9 cellular contexts compared by ENCODE assay signal in genomic region chr19:29467824-29468401, GRCh38. TPM values are rescaled to one million over a fixed set of nuclear protein-coding genes. Genes with fewer than 3 reads are reported as not detected.
DNase-seq lines count a peak whose midpoint lies in the region; ATAC-seq, FAIRE-seq and TF ChIP-seq lines count a peak whose summit lies in the region.
"Had no signal": no experiment of that assay in that cellular context is flagged by ENCODE, and none has a peak within 500 bp of the region (broad histone marks: within the 10 kb centered on the region; RNA-seq: fewer than 3 reads in every experiment).

No MANE protein-coding gene starts in this region.

- 0 out of 2 replicates have a peak, but pooled peaks cover 3% of the 10 kb centered on the region for H3K9me2 ChIP-seq in SK-N-SH

- peaks cover 5% of the 10 kb centered on the region for H3K27me3 ChIP-seq in HL-60 (ENCODE audit: insufficient read depth, poor library complexity, severe bottlenecking)
- H3K27me3 ChIP-seq in SK-N-SH (ENCODE audit: insufficient read depth), result no peaks in the 10 kb centered on the region

- peak; percentile 47 for TF ChIP-seq RAD21 in SK-N-SH (IDR thresholded peaks at IDR 0.05; ENCODE audit: low read length)

- no peak overlapping the region for H3K4me2 ChIP-seq in SK-N-SH

- intact Hi-C loops in left cardiac atrium (cut with DNase I), result no loop called here

- no peak overlapping the region for H2AFZ ChIP-seq in SK-N-SH (ENCODE audit: low read depth)

- 8% methylated on average over 5 of the region's 5 CpGs for WGBS in SK-N-SH (ENCODE audit: low lambda C conversion rate)

- DNase-seq in D721Med (ENCODE audit: insufficient read length, low spot score), result no peak
- peak in 1 of 2 experiments; percentile 21 for DNase-seq in HL-60 (ENCODE audit: low read depth in 1 of 2, low spot score in 1 of 2)
- peak; percentile 37 for DNase-seq in SK-N-SH
- peak; percentile 3 for DNase-seq in iris pigment epithelial cell (ENCODE audit: low read depth)
- no peak for DNase-seq in left cardiac atrium
- no peak for DNase-seq in H4 (ENCODE audit: low spot score)

- no peaks in the 10 kb centered on the region for H3K79me2 ChIP-seq in SK-N-SH (ENCODE audit: insufficient read depth)

- no peaks in the 10 kb centered on the region for H3K36me3 ChIP-seq in SK-N-SH (replicated peaks in 1 of 2; ENCODE audit: control insufficient read depth in 1 of 2, insufficient read depth in 2 of 2, low read length in 1 of 2)

- TF ChIP-seq POLR2A in GM18505 (IDR thresholded peaks at IDR 0.05; ENCODE audit: borderline replicate concordance, extremely low read depth, insufficient read depth, insufficient read length), result no peak

- CTCF ChIA-PET in SK-N-SH (lab: Yijun Ruan, JAX), result interaction anchor here (0.6 to 1.7 kb wide), 5 partner anchors 9 to 94 kb away, joined by 3 to 23 read pairs (median 3); no protein-coding TSS in a partner anchor

- no peak for ATAC-seq in left cardiac atrium
- ATAC-seq in GM18505 (IDR thresholded peaks at IDR 0.05; ENCODE audit: unreplicated experiment), result no peak
- no peak for ATAC-seq in GM18519 (IDR thresholded peaks at IDR 0.05; ENCODE audit: low FRiP score, unreplicated experiment)

- no peaks in the 10 kb centered on the region for H3K4me1 ChIP-seq in SK-N-SH (ENCODE audit: control insufficient read depth in 1 of 2, insufficient read depth in 2 of 2, low read depth in 1 of 2, low read length in 1 of 2)

- peak; percentile 33 for TF ChIP-seq CTCF in D721Med (IDR thresholded peaks at IDR 0.05; ENCODE audit: insufficient read depth, missing control alignments)
- TF ChIP-seq CTCF in HL-60 (IDR thresholded peaks at IDR 0.05; ENCODE audit: insufficient read depth, low read length), result peak; percentile 24
- TF ChIP-seq CTCF in SK-N-SH (IDR thresholded peaks at IDR 0.05), result peak; percentile 45

- H4K20me1 ChIP-seq in SK-N-SH (ENCODE audit: insufficient read depth), result no peaks in the 10 kb centered on the region

- POLR2A ChIA-PET in SK-N-SH (lab: Yijun Ruan, JAX), result no interaction called here

- FAIRE-seq in D721Med (lab: Jason Lieb, UNC), result no peak

- no peak overlapping the region for H3K4me3 ChIP-seq in HL-60 (replicated peaks; ENCODE audit: insufficient read depth, low read length)
- no peak overlapping the region for H3K4me3 ChIP-seq in SK-N-SH (ENCODE audit: low read depth in 2 of 2, low read length in 1 of 2)

- no peak overlapping the region for H3K9ac ChIP-seq in SK-N-SH

- no peaks in the 10 kb centered on the region for H3K9me3 ChIP-seq in SK-N-SH

- no peak overlapping the region for H3K27ac ChIP-seq in HL-60 (replicated peaks)
- H3K27ac ChIP-seq in SK-N-SH (ENCODE audit: low read depth in 2 of 2, low read length in 1 of 2), result no peak overlapping the region

- TF ChIP-seq EP300 in SK-N-SH (IDR thresholded peaks at IDR 0.05; ENCODE audit: borderline replicate concordance in 1 of 2, low read depth in 1 of 2, low read length in 1 of 2), result no peak

- H3F3A ChIP-seq in SK-N-SH (replicated peaks; ENCODE audit: insufficient read depth), result no peaks in the 10 kb centered on the region

TF ChIP-seq in SK-N-SH, 30 proteins besides CTCF, POLR2A, EP300 and RAD21:
- TF ChIP-seq SMC3 (IDR thresholded peaks at IDR 0.05; ENCODE audit: low read depth, low read length), result peak; percentile 42; the same call in 1 of the 2 replicates
- no peak for TF ChIP-seq TEAD4 (IDR thresholded peaks at IDR 0.05; ENCODE audit: borderline replicate concordance, insufficient read depth)

RNA-seq across cellular contexts. Expression of gene VSTM2B, which starts 57.9 kb away (rescaled TPM):
- not detected in 2 replicates for polyA plus RNA-seq in SK-N-SH (2012; rRNA removed)
- polyA plus RNA-seq in SK-N-SH (2012; cell fraction: cytosol; rRNA removed), result not detected in 2 replicates
- not detected in 2 replicates for polyA plus RNA-seq in SK-N-SH (2012; cell fraction: nucleus; rRNA removed)
- total RNA-seq in left cardiac atrium, result not detected
- 8.7 and 14.0 TPM in 2 replicates for total RNA-seq in H4 (2014; rRNA removed; shearing (Covaris generic))
- polyA plus RNA-seq: IgD-negative memory B cell had no signal

Comparison
In these comparisons a context has a peak if more than half of its experiments do, and no peak if none do; other contexts are left out.
1. DNase-seq: peak in SK-N-SH (single experiment) and iris pigment epithelial cell (single experiment); none in D721Med (single experiment), left cardiac atrium (single experiment) and H4 (single experiment).
2. Peak in every context shown above with its lines, with median percentiles within 50 percentile points of each other: CTCF ChIP-seq.